ENCODE assay signal across 8 cellular contexts in the genomic region with DNA sequence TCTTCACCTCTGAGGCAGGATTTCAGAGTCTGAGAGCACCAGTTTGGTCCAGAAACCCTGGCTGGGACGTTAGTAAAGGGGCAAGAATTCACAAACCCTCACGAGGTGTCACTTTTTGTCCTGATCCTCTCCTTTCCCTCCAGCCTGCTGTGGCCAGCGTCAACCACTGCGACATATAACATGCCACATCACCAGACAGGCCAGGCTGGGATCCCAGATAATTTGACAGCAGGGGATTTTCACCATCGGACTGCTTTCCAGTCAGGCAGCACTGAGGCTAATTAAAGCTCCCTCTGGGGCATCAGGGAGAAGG. TPM values are rescaled to one million over a fixed set of nuclear protein-coding genes. Genes with fewer than 3 reads are reported as not detected.
DNase-seq lines count a peak whose midpoint lies in the region; ATAC-seq and TF ChIP-seq lines count a peak whose summit lies in the region.

No MANE protein-coding gene starts in this region.

- H3K4me1 Mint-ChIP-seq in activated CD4-positive, alpha-beta memory T cell treated with anti-CD3 and anti-CD28 coated beads, Interleukin-2, amount 10 ng/mL, durations not matched to agents 7 days and 5 days: peaks cover 11% of the 10 kb centered on the region

- POLR2A ChIA-PET in activated CD4-positive, alpha-beta memory T cell treated with anti-CD3 and anti-CD28 coated beads, Interleukin-2, amount 10 ng/mL, durations not matched to agents 7 days and 5 days (lab: Charles Lee): interaction anchor here (1.0 to 1.1 kb wide), 2 partner anchors 8 to 36 kb away, joined by 3 to 4 read pairs; a partner anchor contains a TSS

- H3K27me3 Mint-ChIP-seq in activated CD4-positive, alpha-beta memory T cell treated with anti-CD3 and anti-CD28 coated beads, Interleukin-2, amount 10 ng/mL, durations not matched to agents 7 days and 5 days: peaks cover 6% of the 10 kb centered on the region

- H3K27ac ChIP-seq in heart left ventricle: peak overlapping the region; percentile 72 to 91 (median 82)

- intact Hi-C loops in heart left ventricle (cut with DNase I): loop anchor here (1.0 to 10.0 kb wide), 11 partner anchors 37 to 441 kb away; a partner anchor contains a TSS
- intact Hi-C loops in sciatic nerve (cut with DNase I): loop anchor here (5.0 kb wide), 1 partner anchor 133 kb away; no protein-coding TSS in a partner anchor

- peak overlapping the region; percentile 46 for H3K4me3 ChIP-seq in H7 (ENCODE audit: insufficient read depth, low read depth, low read length)
- peak overlapping the region; percentile 15 to 69 (median 58) for H3K4me3 ChIP-seq in heart left ventricle

- peak overlapping the region; percentile 72 for H3K4me3 Mint-ChIP-seq in activated CD4-positive, alpha-beta memory T cell treated with anti-CD3 and anti-CD28 coated beads, Interleukin-2, amount 10 ng/mL, durations not matched to agents 7 days and 5 days

- CTCF ChIA-PET in activated CD4-positive, alpha-beta memory T cell treated with anti-CD3 and anti-CD28 coated beads, Interleukin-2, amount 10 ng/mL, durations not matched to agents 7 days and 5 days (lab: Charles Lee): interaction anchor here (0.6 to 3.1 kb wide), 68 partner anchors 9 to 772 kb away, joined by 3 to 44 read pairs (median 5); a partner anchor contains a TSS

- peak in 3 of 4 donors; percentile 52 to 73 (median 61) for ATAC-seq in heart left ventricle
- peak; percentile 71 for ATAC-seq in sciatic nerve
- no peak for ATAC-seq in GM19035 (IDR thresholded peaks at IDR 0.05; ENCODE audit: unreplicated experiment)
- ATAC-seq in GM18519 (IDR thresholded peaks at IDR 0.05; ENCODE audit: low FRiP score, unreplicated experiment): no peak

- TF ChIP-seq POLR2A in heart left ventricle (IDR thresholded peaks at IDR 0.05): no peak

- H3K9me3 ChIP-seq in heart left ventricle: peaks cover 0 to 3% (median 0%) of the 10 kb centered on the region in 12 donors

- H3K27me3 ChIP-seq in H7 (ENCODE audit: control insufficient read depth, insufficient read depth, low read length) (no peaks in the 10 kb centered on the region), heart left ventricle (no peaks in the 10 kb centered on the region)

- 8 to 12% (median 10%) methylated on average over 5 of the region's 5 CpGs for WGBS in heart left ventricle, 4 donors

- TF ChIP-seq CTCF in heart left ventricle (IDR thresholded peaks at IDR 0.05): no peak

- H3K9me3 Mint-ChIP-seq in activated CD4-positive, alpha-beta memory T cell treated with anti-CD3 and anti-CD28 coated beads, Interleukin-2, amount 10 ng/mL, durations not matched to agents 7 days and 5 days: no peaks in the 10 kb centered on the region

- H3K27ac Mint-ChIP-seq in activated CD4-positive, alpha-beta memory T cell treated with anti-CD3 and anti-CD28 coated beads, Interleukin-2, amount 10 ng/mL, durations not matched to agents 7 days and 5 days: peak overlapping the region; percentile 40

- peaks cover 0 to 18% (median 6%) of the 10 kb centered on the region in 12 donors for H3K4me1 ChIP-seq in heart left ventricle

- H3K36me3 ChIP-seq in H7 (replicated peaks; ENCODE audit: control insufficient read depth, insufficient read depth, low read length) (no peaks in the 10 kb centered on the region), heart left ventricle (no peaks in the 10 kb centered on the region)

- H3K36me3 Mint-ChIP-seq in activated CD4-positive, alpha-beta memory T cell treated with anti-CD3 and anti-CD28 coated beads, Interleukin-2, amount 10 ng/mL, durations not matched to agents 7 days and 5 days (ENCODE audit: low read depth): no peaks in the 10 kb centered on the region

- DNase-seq in H7: no peak
- DNase-seq in activated CD4-positive, alpha-beta memory T cell treated with anti-CD3 and anti-CD28 coated beads, Interleukin-2, amount 10 ng/mL, durations not matched to agents 7 days and 5 days: no peak
- no peak for DNase-seq in heart left ventricle
- no peak for DNase-seq in sciatic nerve (ENCODE audit: low spot score)
- DNase-seq in NCI-H1092 treated with DMSO at 0.1 percent for 48 hours (lab: John Stamatoyannopoulos, UW): no peak
- DNase-seq in MV-4-11 (lab: John Stamatoyannopoulos, UW): no peak

RNA-seq across cellular contexts. Expression of a gene that starts 36.8 kb away (rescaled TPM):
- 77.7 and 87.2 TPM in 2 replicates for total RNA-seq in H7 (2014; rRNA removed; shearing (Covaris generic))
- total RNA-seq in activated CD4-positive, alpha-beta memory T cell treated with anti-CD3 and anti-CD28 coated beads, Interleukin-2, amount 10 ng/mL, durations not matched to agents 7 days and 5 days: 1 to 10 TPM in 1 of 2 experiments, under 1 TPM in 1; 0.83 to 1.4 TPM
- 100 to 1,000 TPM in 1 of 9 donors, 10 to 100 TPM in 8; 71.0 to 102 (median 84.8) TPM for total RNA-seq in heart left ventricle
- 10 to 100 TPM; 31.0 to 41.0 TPM for polyA plus RNA-seq in heart left ventricle
- total RNA-seq in sciatic nerve: 77.7 TPM

Comparison
In these comparisons a context has a peak if more than half of its experiments do, and no peak if none do; other contexts are left out.
1. ATAC-seq: peak in heart left ventricle (3 of 4) and sciatic nerve (single experiment); none in GM19035 (single experiment) and GM18519 (single experiment).
2. RNA of a gene that starts 36.8 kb away (total RNA-seq): 71.0 to 102 TPM in heart left ventricle, 77.7 TPM in sciatic nerve (single experiment) and 77.7 to 87.2 TPM in H7; 0.83 to 1.4 TPM in activated CD4-positive, alpha-beta memory T cell treated with anti-CD3 and anti-CD28 coated beads, Interleukin-2, amount 10 ng/mL, durations not matched to agents 7 days and 5 days; every median in the first group is over 10 times any median in the second.